ENCODE assay signal across 19 cellular contexts in the genomic region with DNA sequence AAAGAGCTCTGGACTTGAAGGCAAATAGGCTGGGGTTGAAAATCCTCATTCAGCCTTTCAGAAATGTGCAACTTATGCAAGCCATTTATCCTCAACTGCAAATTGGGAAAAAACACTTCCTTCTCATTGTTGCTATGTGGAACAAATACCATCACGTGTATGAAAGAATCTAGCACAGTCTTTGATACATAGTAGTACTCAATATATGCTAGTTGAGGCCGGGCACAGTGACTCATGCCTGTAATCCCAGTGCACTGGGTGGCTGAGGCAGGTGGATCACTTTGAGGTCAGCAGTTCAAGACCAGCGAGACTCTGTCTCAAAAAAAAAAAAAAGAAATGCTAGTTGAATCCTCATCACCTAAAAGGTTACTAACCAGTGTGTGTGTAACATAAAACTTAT. TPM values are rescaled to one million over a fixed set of nuclear protein-coding genes. Genes with fewer than 3 reads are reported as not detected.
"Had no signal": no experiment of that assay in that cellular context is flagged by ENCODE, and none has a peak within 500 bp of the region (broad histone marks: within the 10 kb centered on the region; RNA-seq: fewer than 3 reads in every experiment).

No MANE protein-coding gene starts in this region.

- H3K27ac ChIP-seq: hepatocyte, neutrophil, psoas muscle, stomach, thoracic aorta, transverse colon had no signal

- H3K27me3 Mint-ChIP-seq: naive thymus-derived CD8-positive, alpha-beta T cell had no signal

- H3K9me3 ChIP-seq: mucosa of descending colon, neutrophil, psoas muscle, stomach, thoracic aorta, transverse colon had no signal

- DNase-seq: cortex of kidney; foreskin melanocyte; head of caudate nucleus; mammary epithelial cell; mucosa of descending colon; naive thymus-derived CD8-positive, alpha-beta T cell; psoas muscle; retina; stimulated activated CD4-positive, alpha-beta T cell treated with anti-CD3 and anti-CD28 coated beads, Interleukin-2, amount 100 ng/mL, for 24 hours; stimulated activated CD4-positive, alpha-beta T cell treated with anti-CD3 and anti-CD28 coated beads, Interleukin-4, amount 100 ng/mL, for 4 hours; stimulated activated naive CD4-positive, alpha-beta T cell; stomach; substantia nigra; transverse colon had no signal

- H3K4me3 Mint-ChIP-seq: naive thymus-derived CD8-positive, alpha-beta T cell had no signal

- H3K4me3 ChIP-seq: hepatocyte, mucosa of descending colon, psoas muscle, skin epidermis, stomach, thoracic aorta, transverse colon had no signal

- ATAC-seq: mucosa of descending colon; naive thymus-derived CD8-positive, alpha-beta T cell; psoas muscle; sciatic nerve had no signal

- H3K27me3 ChIP-seq: hepatocyte, neutrophil, stomach, transverse colon had no signal

- H3K9me3 Mint-ChIP-seq: naive thymus-derived CD8-positive, alpha-beta T cell had no signal

RNA-seq across cellular contexts. Expression of gene SELENBP1, which starts 53.5 kb away (rescaled TPM):
- total RNA-seq: naive thymus-derived CD8-positive, alpha-beta T cell had no signal
